Comparison of ENCODE assay signal across 8 cellular contexts in genomic region chr12:89040146-89040964, GRCh38.
DNase-seq lines count a peak whose midpoint lies in the region; ATAC-seq and TF ChIP-seq lines count a peak whose summit lies in the region.

No MANE protein-coding gene starts in this region.

- peak overlapping the region in 1 of 7 donors; percentile 12 for H3K27ac Mint-ChIP-seq in CD14-positive monocyte

- H3K4me3 Mint-ChIP-seq in CD14-positive monocyte, result peak overlapping the region; percentile 28 to 62

- H3K4me3 ChIP-seq in effector memory CD4-positive, alpha-beta T cell (ENCODE audit: insufficient read depth, low read depth, low read length, poor library complexity, severe bottlenecking), result no peak overlapping the region

- H3K36me3 Mint-ChIP-seq in CD14-positive monocyte, result peaks cover 0 to 2% of the 10 kb centered on the region in 2 donors

- H3K27ac ChIP-seq in effector memory CD4-positive, alpha-beta T cell (ENCODE audit: insufficient read depth, low read length, poor library complexity, severe bottlenecking), result peak overlapping the region; percentile 30

- peak; percentile 98 for ATAC-seq in GM19467 (IDR thresholded peaks at IDR 0.05; ENCODE audit: unreplicated experiment)
- ATAC-seq in HG03469 (IDR thresholded peaks at IDR 0.05; ENCODE audit: unreplicated experiment), result peak; percentile 98

- peaks cover 11% of the 10 kb centered on the region for H3K4me1 ChIP-seq in effector memory CD4-positive, alpha-beta T cell (ENCODE audit: control insufficient read depth, insufficient read depth, low read length, poor library complexity, severe bottlenecking)

- intact Hi-C loops in CD14-positive monocyte (cut with micrococcal nuclease), result no loop called here

- H3K9me3 Mint-ChIP-seq in CD14-positive monocyte, result peaks cover 0 to 2% (median 0%) of the 10 kb centered on the region in 7 donors

- H3K36me3 ChIP-seq in effector memory CD4-positive, alpha-beta T cell (ENCODE audit: control insufficient read depth, insufficient read depth, low read length), result no peaks in the 10 kb centered on the region

- peaks cover 13% of the 10 kb centered on the region for H3K4me1 Mint-ChIP-seq in CD14-positive monocyte

- H3K9me3 ChIP-seq in effector memory CD4-positive, alpha-beta T cell (ENCODE audit: control insufficient read depth, low read length), result no peaks in the 10 kb centered on the region

- DNase-seq in CD14-positive monocyte (ENCODE audit: low spot score) (no peak), midbrain (lab: John Stamatoyannopoulos, UW) (no peak), NCI-H2081 (lab: John Stamatoyannopoulos, UW) (no peak)
- peak; percentile 56 to 70 for DNase-seq in activated CD4-positive, alpha-beta T cell treated with anti-CD3 and anti-CD28 coated beads for 24 hours (ENCODE audit: low read depth in 2 of 2)
- peak; percentile 29 to 42 (median 42) for DNase-seq in effector memory CD4-positive, alpha-beta T cell
- peak; percentile 86 for DNase-seq in stimulated activated CD8-positive, alpha-beta memory T cell treated with anti-CD3 and anti-CD28 coated beads, Interleukin-4, amount 100 ng/mL, for 48 hours

- H3K27me3 ChIP-seq in effector memory CD4-positive, alpha-beta T cell (replicated peaks; ENCODE audit: control insufficient read depth, insufficient read depth, low read length, poor library complexity, severe bottlenecking), result no peaks in the 10 kb centered on the region

- H3K27me3 Mint-ChIP-seq in CD14-positive monocyte (ENCODE audit: low read depth in 3 of 3), result peaks cover 1 to 2% (median 1%) of the 10 kb centered on the region in 3 donors

- TF ChIP-seq CTCF in CD14-positive monocyte (IDR thresholded peaks at IDR 0.05), result no peak

Comparison
In these comparisons a context has a peak if more than half of its experiments do, and no peak if none do; other contexts are left out.
1. DNase-seq: peak in activated CD4-positive, alpha-beta T cell treated with anti-CD3 and anti-CD28 coated beads for 24 hours (2 of 2), effector memory CD4-positive, alpha-beta T cell (3 of 3) and stimulated activated CD8-positive, alpha-beta memory T cell treated with anti-CD3 and anti-CD28 coated beads, Interleukin-4, amount 100 ng/mL, for 48 hours (single experiment); none in CD14-positive monocyte (single experiment), midbrain (single experiment) and NCI-H2081 (0 of 2).